3 cellular contexts compared by ENCODE assay signal in the genomic region with DNA sequence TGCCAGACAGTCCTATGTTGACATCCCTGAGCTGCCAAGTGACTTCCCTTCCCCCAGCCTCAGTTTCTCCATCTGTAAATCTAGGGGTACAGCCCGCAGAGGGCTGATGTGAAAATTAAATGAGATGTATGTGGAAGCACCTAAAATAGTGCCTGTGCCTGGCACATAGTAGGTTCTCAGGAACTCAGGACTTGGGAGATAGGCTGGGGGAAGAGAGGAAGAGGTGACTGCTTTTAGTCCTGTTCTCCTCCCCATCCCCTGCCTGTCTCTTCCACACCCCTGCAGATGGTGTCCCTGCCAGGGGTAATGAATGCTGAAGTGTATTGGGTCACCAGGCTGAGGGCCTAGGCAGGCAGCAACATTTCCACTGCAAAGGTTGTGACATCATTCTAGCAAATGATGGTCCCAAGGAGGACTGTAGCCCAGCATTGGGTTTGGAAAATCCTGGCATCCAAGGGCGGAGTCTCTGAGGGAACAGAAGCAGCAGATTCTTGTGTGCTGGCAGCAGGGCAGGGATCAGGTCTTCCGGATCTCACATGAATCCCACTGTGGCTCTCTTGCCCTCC.
TF ChIP-seq lines count a peak whose summit lies in the region.

No MANE protein-coding gene starts in this region.

TF ChIP-seq in IMR-90, 13 proteins besides CTCF, POLR2A, EP300 and RAD21:
- TF ChIP-seq CEBPB (IDR thresholded peaks at IDR 0.05; ENCODE audit: low read depth, low read length): no peak
- TF ChIP-seq MAFK (IDR thresholded peaks at IDR 0.05; ENCODE audit: low read depth, low read length): no peak
- no peak for TF ChIP-seq BHLHE40 (IDR thresholded peaks at IDR 0.05; ENCODE audit: low read depth, low read length)
- no peak for TF ChIP-seq NFE2L2 (IDR thresholded peaks at IDR 0.05; ENCODE audit: low read depth, low read length)
- no peak for TF ChIP-seq SMC3 (IDR thresholded peaks at IDR 0.05; ENCODE audit: low read depth, low read length)
- no peak for TF ChIP-seq MXI1 (IDR thresholded peaks at IDR 0.05; ENCODE audit: borderline replicate concordance, low read depth, low read length)

TF ChIP-seq in H1, 55 proteins besides CTCF, POLR2A, EP300 and RAD21:
- TF ChIP-seq ZNF274 (IDR thresholded peaks at IDR 0.05; ENCODE audit: borderline replicate concordance, extremely low read depth, low read length): no peak
- TF ChIP-seq SAP30 (IDR thresholded peaks at IDR 0.05; ENCODE audit: insufficient read depth, insufficient replicate concordance, low read length): no peak
- TF ChIP-seq, protein P1, sequence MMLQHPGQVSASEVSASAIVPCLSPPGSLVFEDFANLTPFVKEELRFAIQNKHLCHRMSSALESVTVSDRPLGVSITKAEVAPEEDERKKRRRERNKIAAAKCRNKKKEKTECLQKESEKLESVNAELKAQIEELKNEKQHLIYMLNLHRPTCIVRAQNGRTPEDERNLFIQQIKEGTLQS (IDR thresholded peaks at IDR 0.05; ENCODE audit: insufficient read depth, low read depth, low read length): no peak
- TF ChIP-seq PHF8 (conservative IDR thresholded peaks at IDR 0.05; ENCODE audit: low read depth, low read length): no peak
- TF ChIP-seq TBP (IDR thresholded peaks at IDR 0.05; ENCODE audit: low read depth, low read length): no peak
- TF ChIP-seq SIN3A (conservative IDR thresholded peaks at IDR 0.05 in 1 of 2, IDR thresholded peaks at IDR 0.05 in 1 of 2; ENCODE audit: low read depth in 1 of 2, low read length in 2 of 2): no peak
- no peak for TF ChIP-seq RBBP5 (IDR thresholded peaks at IDR 0.05; ENCODE audit: borderline replicate concordance, low read depth, low read length)
- no peak for TF ChIP-seq EZH2 (IDR thresholded peaks at IDR 0.05; ENCODE audit: low read depth, low read length, severe bottlenecking)
- TF ChIP-seq NANOG (IDR thresholded peaks at IDR 0.05; ENCODE audit: insufficient read depth, low read depth, low read length, poor library complexity, severe bottlenecking): no peak
TF ChIP-seq in H1: peak in this region for 0.

TF ChIP-seq in neural cell, 6 proteins besides CTCF, POLR2A, EP300 and RAD21:
- TF ChIP-seq EZH2 (IDR thresholded peaks at IDR 0.05; ENCODE audit: borderline replicate concordance, insufficient read depth, low read length, poor library complexity, severe bottlenecking): no peak
- TF ChIP-seq TAF1 (IDR thresholded peaks at IDR 0.05; ENCODE audit: low read depth): no peak
- TF ChIP-seq, protein P2, sequence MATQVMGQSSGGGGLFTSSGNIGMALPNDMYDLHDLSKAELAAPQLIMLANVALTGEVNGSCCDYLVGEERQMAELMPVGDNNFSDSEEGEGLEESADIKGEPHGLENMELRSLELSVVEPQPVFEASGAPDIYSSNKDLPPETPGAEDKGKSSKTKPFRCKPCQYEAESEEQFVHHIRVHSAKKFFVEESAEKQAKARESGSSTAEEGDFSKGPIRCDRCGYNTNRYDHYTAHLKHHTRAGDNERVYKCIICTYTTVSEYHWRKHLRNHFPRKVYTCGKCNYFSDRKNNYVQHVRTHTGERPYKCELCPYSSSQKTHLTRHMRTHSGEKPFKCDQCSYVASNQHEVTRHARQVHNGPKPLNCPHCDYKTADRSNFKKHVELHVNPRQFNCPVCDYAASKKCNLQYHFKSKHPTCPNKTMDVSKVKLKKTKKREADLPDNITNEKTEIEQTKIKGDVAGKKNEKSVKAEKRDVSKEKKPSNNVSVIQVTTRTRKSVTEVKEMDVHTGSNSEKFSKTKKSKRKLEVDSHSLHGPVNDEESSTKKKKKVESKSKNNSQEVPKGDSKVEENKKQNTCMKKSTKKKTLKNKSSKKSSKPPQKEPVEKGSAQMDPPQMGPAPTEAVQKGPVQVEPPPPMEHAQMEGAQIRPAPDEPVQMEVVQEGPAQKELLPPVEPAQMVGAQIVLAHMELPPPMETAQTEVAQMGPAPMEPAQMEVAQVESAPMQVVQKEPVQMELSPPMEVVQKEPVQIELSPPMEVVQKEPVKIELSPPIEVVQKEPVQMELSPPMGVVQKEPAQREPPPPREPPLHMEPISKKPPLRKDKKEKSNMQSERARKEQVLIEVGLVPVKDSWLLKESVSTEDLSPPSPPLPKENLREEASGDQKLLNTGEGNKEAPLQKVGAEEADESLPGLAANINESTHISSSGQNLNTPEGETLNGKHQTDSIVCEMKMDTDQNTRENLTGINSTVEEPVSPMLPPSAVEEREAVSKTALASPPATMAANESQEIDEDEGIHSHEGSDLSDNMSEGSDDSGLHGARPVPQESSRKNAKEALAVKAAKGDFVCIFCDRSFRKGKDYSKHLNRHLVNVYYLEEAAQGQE (IDR thresholded peaks at IDR 0.05; ENCODE audit: borderline replicate concordance): no peak
